In the genomic region with DNA sequence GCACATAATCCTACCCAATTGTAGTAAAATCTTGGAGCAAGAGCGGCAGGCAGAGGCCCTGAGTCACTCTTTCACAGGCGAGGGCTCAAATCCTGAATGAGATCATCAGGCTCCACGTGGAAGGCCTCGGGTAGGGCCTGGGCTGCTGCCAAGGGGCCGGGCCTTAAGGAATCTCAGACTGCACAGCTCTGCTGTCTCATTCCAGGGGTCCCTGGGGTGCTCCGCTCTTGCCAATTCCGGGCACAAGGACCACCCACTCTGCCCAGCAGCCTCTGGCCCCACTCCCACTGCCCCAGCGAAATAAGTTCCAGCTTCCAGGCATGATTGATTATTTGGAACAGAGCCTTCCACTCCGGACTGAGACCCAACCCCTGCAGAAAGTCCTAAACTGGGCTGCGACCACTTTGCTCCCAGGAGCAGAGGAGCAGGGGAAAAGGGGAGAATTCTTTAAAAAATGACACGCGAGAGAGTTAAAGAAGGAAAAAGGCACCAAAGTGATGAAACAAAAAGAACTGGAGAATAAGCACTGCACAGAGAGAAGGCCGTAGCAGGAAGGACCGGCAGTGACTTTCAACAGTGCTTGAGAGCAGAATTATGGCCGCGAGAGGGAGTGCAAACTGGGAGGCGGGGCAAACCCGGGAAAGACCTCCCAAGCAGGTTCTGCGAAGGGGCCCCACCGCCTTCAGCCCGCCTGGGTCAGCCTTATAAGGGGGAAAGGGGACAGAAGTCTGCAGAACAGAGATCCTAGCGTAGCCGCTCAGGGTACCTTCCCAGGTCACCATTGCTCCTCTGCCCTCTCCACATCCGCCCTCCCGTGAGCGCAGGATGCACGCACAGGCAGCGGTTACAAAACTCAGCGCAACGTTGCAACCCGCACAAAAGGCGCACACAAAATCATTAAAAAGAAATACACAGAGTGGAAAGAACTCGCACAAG, we compare ENCODE assay signal across 7 cellular contexts. TPM values are rescaled to one million over a fixed set of nuclear protein-coding genes. Genes with fewer than 3 reads are reported as not detected.
A peak's percentile ranks its signal among the peaks of the same experiment; 100 is the strongest.
DNase-seq lines count a peak whose midpoint lies in the region; ATAC-seq and TF ChIP-seq lines count a peak whose summit lies in the region.

No MANE protein-coding gene starts in this region.

- H3K27ac ChIP-seq in adipose tissue (ENCODE audit: low read depth, low read length), result peak overlapping the region; percentile 38
- peak overlapping the region; percentile 75 for H3K27ac ChIP-seq in cardiac muscle cell
- no peak overlapping the region for H3K27ac ChIP-seq in effector memory CD4-positive, alpha-beta T cell (ENCODE audit: insufficient read depth, low read length, poor library complexity, severe bottlenecking)

- DNase-seq in GM04504 (ENCODE audit: low read depth), result peak; percentile 92
- DNase-seq in NCI-H2227 (lab: John Stamatoyannopoulos, UW; ENCODE audit: unreplicated experiment), result peak; percentile 9
- peak; percentile 83 to 96 for DNase-seq in cardiac muscle cell (ENCODE audit: low read depth in 1 of 2, low spot score in 1 of 2)
- DNase-seq in non-pigmented ciliary epithelial cell (ENCODE audit: low read depth), result peak; percentile 90
- DNase-seq in effector memory CD4-positive, alpha-beta T cell, result no peak

- peaks cover 45% of the 10 kb centered on the region for H3K36me3 ChIP-seq in cardiac muscle cell
- no peaks in the 10 kb centered on the region for H3K36me3 ChIP-seq in effector memory CD4-positive, alpha-beta T cell (ENCODE audit: control insufficient read depth, insufficient read depth, low read length)

- no peaks in the 10 kb centered on the region for H3K9me3 ChIP-seq in cardiac muscle cell (ENCODE audit: low read depth)
- H3K9me3 ChIP-seq in effector memory CD4-positive, alpha-beta T cell (ENCODE audit: control insufficient read depth, low read length), result no peaks in the 10 kb centered on the region

- peaks cover 39% of the 10 kb centered on the region for H3K4me1 ChIP-seq in cardiac muscle cell (ENCODE audit: low read depth)
- peaks cover 13% of the 10 kb centered on the region for H3K4me1 ChIP-seq in effector memory CD4-positive, alpha-beta T cell (ENCODE audit: control insufficient read depth, insufficient read depth, low read length, poor library complexity, severe bottlenecking)

- ATAC-seq in HG02588 (IDR thresholded peaks at IDR 0.05; ENCODE audit: unreplicated experiment), result no peak

- peak overlapping the region; percentile 97 for H3K4me3 ChIP-seq in cardiac muscle cell
- no peak overlapping the region for H3K4me3 ChIP-seq in effector memory CD4-positive, alpha-beta T cell (ENCODE audit: insufficient read depth, low read depth, low read length, poor library complexity, severe bottlenecking)

- WGBS in adipose tissue, 3 donors, result 1 to 2% (median 2%) methylated on average over 33 of the region's 33 CpGs

- peak; percentile 33 for TF ChIP-seq CTCF in cardiac muscle cell (IDR thresholded peaks at IDR 0.05; ENCODE audit: low read depth, low read length)

- no peaks in the 10 kb centered on the region for H3K27me3 ChIP-seq in cardiac muscle cell
- peaks cover 7% of the 10 kb centered on the region for H3K27me3 ChIP-seq in effector memory CD4-positive, alpha-beta T cell (replicated peaks; ENCODE audit: control insufficient read depth, insufficient read depth, low read length, poor library complexity, severe bottlenecking)

RNA-seq across cellular contexts. Expression of gene ADAMTS1, which starts 2.0 kb away (rescaled TPM):
- polyA plus RNA-seq in adipose tissue (100 to 1,000 TPM in 2 of 3 donors, 10 to 100 TPM in 1; 26.7 to 378 (median 177) TPM), cardiac muscle cell (154 and 179 TPM in 2 replicates)
- 155 and 185 TPM in 2 replicates for total RNA-seq in cardiac muscle cell

Comparison
In these comparisons a context has a peak if more than half of its experiments do, and no peak if none do; other contexts are left out.
1. DNase-seq: peak in GM04504 (single experiment), NCI-H2227 (single experiment), cardiac muscle cell (2 of 2) and non-pigmented ciliary epithelial cell (single experiment); none in effector memory CD4-positive, alpha-beta T cell (0 of 3).